In the genomic region with DNA sequence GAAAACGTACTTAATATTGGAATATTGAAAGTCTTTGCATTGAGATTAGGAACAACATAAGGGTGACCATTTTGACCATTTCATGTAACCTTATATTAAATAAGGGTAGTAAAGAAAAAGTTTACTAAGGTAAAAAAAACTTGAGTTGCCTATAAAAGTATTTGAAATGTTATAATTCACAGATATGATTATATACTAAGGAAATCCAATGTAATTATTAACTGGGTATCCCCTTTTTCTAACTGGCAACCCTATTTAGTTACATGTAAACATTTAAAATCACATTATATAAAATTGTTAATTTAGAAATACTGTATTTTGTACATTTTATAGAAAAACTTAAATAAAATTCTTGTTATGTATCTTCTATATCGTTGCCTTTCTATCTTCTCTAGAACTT, we compare ENCODE assay signal across 18 cellular contexts.
DNase-seq lines count a peak whose midpoint lies in the region; ATAC-seq, FAIRE-seq and TF ChIP-seq lines count a peak whose summit lies in the region.
"Had no signal": no experiment of that assay in that cellular context is flagged by ENCODE, and none has a peak within 500 bp of the region (broad histone marks: within the 10 kb centered on the region; RNA-seq: fewer than 3 reads in every experiment).

No MANE protein-coding gene starts in this region.

- H3K4me3 ChIP-seq in cardiac muscle cell (no peak overlapping the region), left ventricle myocardium inferior (no peak overlapping the region), pancreas (no peak overlapping the region), tibial nerve (no peak overlapping the region)
- H3K4me3 ChIP-seq: A549 had no signal

- TF ChIP-seq POLR2A in tibial nerve (IDR thresholded peaks at IDR 0.05) = no peak

- H3K27me3 ChIP-seq in cardiac muscle cell = no peaks in the 10 kb centered on the region
- H3K27me3 ChIP-seq in left ventricle myocardium inferior (ENCODE audit: low read depth) = no peaks in the 10 kb centered on the region
- H3K27me3 ChIP-seq in pancreas = no peaks in the 10 kb centered on the region
- no peaks in the 10 kb centered on the region for H3K27me3 ChIP-seq in tibial nerve

- peak overlapping the region; percentile 32 for H3K27ac ChIP-seq in cardiac muscle cell
- no peak overlapping the region for H3K27ac ChIP-seq in left ventricle myocardium inferior (replicated peaks)
- H3K27ac ChIP-seq in pancreas = no peak overlapping the region
- H3K27ac ChIP-seq in tibial nerve = no peak overlapping the region
- H3K27ac ChIP-seq: 22Rv1, A549, C4-2B had no signal

- FAIRE-seq in colon (lab: Jason Lieb, UNC) (peak; percentile 61), pancreas (lab: Jason Lieb, UNC) (peak; percentile 57)
- FAIRE-seq: A549, HTR-8/SVneo had no signal

- DNase-seq in cardiac muscle cell (ENCODE audit: low read depth in 1 of 2, low spot score in 1 of 2) (no peak), left ventricle myocardium inferior (no peak), pancreas (no peak), SIG-M5 (lab: John Stamatoyannopoulos, UW) (no peak), tibial nerve (ENCODE audit: low spot score in 2 of 2) (no peak), H4 (ENCODE audit: low spot score) (no peak)
- DNase-seq: AML-193; CD4-positive, alpha-beta T cell; DMS153; DMS79; GF-D8; GOT3; H9 had no signal

- ATAC-seq in pancreas = no peak
- ATAC-seq: A549 had no signal

- TF ChIP-seq CTCF in cardiac muscle cell (IDR thresholded peaks at IDR 0.05; ENCODE audit: low read depth, low read length) (no peak), left ventricle myocardium inferior (IDR thresholded peaks at IDR 0.05; ENCODE audit: borderline replicate concordance) (no peak), pancreas (IDR thresholded peaks at IDR 0.05) (no peak), tibial nerve (IDR thresholded peaks at IDR 0.05) (no peak)

- H3K4me1 ChIP-seq in cardiac muscle cell (ENCODE audit: low read depth) (peaks cover 5% of the 10 kb centered on the region), left ventricle myocardium inferior (no peaks in the 10 kb centered on the region), pancreas (no peaks in the 10 kb centered on the region), tibial nerve (no peaks in the 10 kb centered on the region)
- H3K4me1 ChIP-seq: A549 had no signal

- no peak for TF ChIP-seq EP300 in tibial nerve (IDR thresholded peaks at IDR 0.05)

- intact Hi-C loops in left ventricle myocardium inferior (cut with micrococcal nuclease) (no loop called here), pancreas (cut with DNase I) (no loop called here)

- H3K9me3 ChIP-seq in cardiac muscle cell (ENCODE audit: low read depth) = no peaks in the 10 kb centered on the region
- H3K9me3 ChIP-seq in left ventricle myocardium inferior (replicated peaks) = peaks cover 49% of the 10 kb centered on the region
- peaks cover 0 to 14% (median 5%) of the 10 kb centered on the region in 4 donors for H3K9me3 ChIP-seq in pancreas
- H3K9me3 ChIP-seq in tibial nerve = peaks cover 0 to 38% (median 22%) of the 10 kb centered on the region in 4 donors

- 98 to 100% methylated on average over 2 of the region's 2 CpGs for whole genome bisulfite sequencing in pancreas, 2 donors
- 97 to 99% methylated on average over 2 of the region's 2 CpGs for WGBS in tibial nerve, 2 donors

- H3K36me3 ChIP-seq in cardiac muscle cell (peaks cover 77% of the 10 kb centered on the region), left ventricle myocardium inferior (peaks cover 65% of the 10 kb centered on the region), pancreas (peaks cover 0 to 24% (median 3%) of the 10 kb centered on the region in 3 donors), tibial nerve (peaks cover under 1 to 92% (median 22%) of the 10 kb centered on the region in 3 donors)
